21 cellular contexts compared by ENCODE assay signal in the genomic region with DNA sequence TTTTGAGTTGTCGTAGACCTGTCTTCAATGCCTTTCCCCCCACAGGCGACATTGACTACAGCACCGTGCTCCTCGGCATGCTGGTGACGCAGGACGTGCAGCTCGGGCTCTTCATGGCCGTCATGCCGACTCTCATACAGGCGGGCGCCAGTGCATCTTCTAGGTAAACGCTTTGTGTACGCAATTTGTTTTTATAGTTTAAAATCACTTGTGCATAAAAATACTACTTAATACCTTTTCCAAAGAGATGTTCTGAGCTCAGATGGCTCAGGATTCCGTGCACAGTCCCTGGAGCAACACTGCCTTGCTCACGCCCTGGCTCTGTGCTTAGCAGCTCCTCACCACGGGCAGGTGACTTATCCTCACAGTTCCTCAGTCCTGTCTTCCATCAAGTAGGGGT. TPM values are rescaled to one million over a fixed set of nuclear protein-coding genes. Genes with fewer than 3 reads are reported as not detected.
DNase-seq lines count a peak whose midpoint lies in the region; ATAC-seq, FAIRE-seq and TF ChIP-seq lines count a peak whose summit lies in the region.
"Had no signal": no experiment of that assay in that cellular context is flagged by ENCODE, and none has a peak within 500 bp of the region (broad histone marks: within the 10 kb centered on the region; RNA-seq: fewer than 3 reads in every experiment).

No MANE protein-coding gene starts in this region.

- in situ Hi-C loops in Panc1 (cut with HindIII; ENCODE audit: low pct_unique_long_range_greater_than_20kb, low sequenced_read_pairs), result no loop called here

- ATAC-seq in Panc1, result no peak
- ATAC-seq in GM18517 (IDR thresholded peaks at IDR 0.05; ENCODE audit: unreplicated experiment), result no peak
- ATAC-seq: CD8-positive, alpha-beta T cell had no signal

- no peaks in the 10 kb centered on the region for H3K9me3 ChIP-seq in Panc1 (ENCODE audit: control insufficient read depth, insufficient read depth, low read depth, low read length)
- H3K9me3 ChIP-seq in kidney (ENCODE audit: control insufficient read depth in 1 of 2, low read length in 2 of 2), result no peaks in the 10 kb centered on the region
- H3K9me3 ChIP-seq: BLaER1, Caco-2, HAP-1 had no signal

- intact Hi-C loops in Panc1 (cut with micrococcal nuclease; ENCODE audit: unreplicated experiment), result no loop called here
- intact Hi-C loops in kidney (cut with DNase I), result no loop called here
- intact Hi-C loops in posterior vena cava (cut with DNase I), result no loop called here

- CTCF ChIA-PET in Panc1 (lab: Charles Lee), result no interaction called here

- H3K27me3 ChIP-seq in Panc1 (ENCODE audit: control insufficient read depth, insufficient read depth, low read length), result no peaks in the 10 kb centered on the region
- H3K27me3 ChIP-seq: BLaER1 had no signal

- DNase-seq in Panc1 (ENCODE audit: low read depth, low spot score) (no peak), kidney (peak; percentile 41), posterior vena cava (ENCODE audit: low spot score) (peak; percentile 67), activated T-cell treated with anti-CD3 and anti-CD28 coated beads for 4 hours (no peak), NCI-H2227 (lab: John Stamatoyannopoulos, UW; ENCODE audit: unreplicated experiment) (no peak)
- DNase-seq: Caco-2; CD4-positive, CD25-positive, alpha-beta regulatory T cell; CD8-positive, alpha-beta T cell; DMS153; DND-41; GOT3; HFFc6 had no signal

- H3K4me3 ChIP-seq in Panc1 (ENCODE audit: low read depth in 2 of 2, low read length in 2 of 2), result no peak overlapping the region
- H3K4me3 ChIP-seq in kidney (ENCODE audit: low read length in 2 of 2), result no peak overlapping the region
- H3K4me3 ChIP-seq: BLaER1, HAP-1 had no signal

- peaks cover 2% of the 10 kb centered on the region; the same call in 1 of the 2 replicates for H3K36me3 ChIP-seq in Panc1 (ENCODE audit: control insufficient read depth, insufficient read depth, low read length)
- peaks cover 10 to 14% of the 10 kb centered on the region in 2 donors for H3K36me3 ChIP-seq in kidney (ENCODE audit: control insufficient read depth in 1 of 2, insufficient read depth in 2 of 2, low read length in 2 of 2)

- TSS peak; percentile 43 for BruUV-seq in Panc1 (replicated peaks; lab: Mats Ljungman, UMichigan)

- TF ChIP-seq CTCF in Panc1 (IDR thresholded peaks at IDR 0.05), result no peak
- no peak for TF ChIP-seq CTCF in kidney (IDR thresholded peaks at IDR 0.05; ENCODE audit: borderline replicate concordance, extremely low read depth, insufficient read depth)

- H3K27ac ChIP-seq in Panc1 (ENCODE audit: low read length) (no peak overlapping the region), kidney (ENCODE audit: low read depth in 2 of 2, low read length in 2 of 2) (no peak overlapping the region)
- H3K27ac ChIP-seq: 22Rv1, BLaER1, C4-2B had no signal

- FAIRE-seq in kidney (lab: Jason Lieb, UNC), result no peak
- FAIRE-seq: A204.1, G401.6, GM12892, H54 had no signal

- H3K4me1 ChIP-seq in Panc1 (ENCODE audit: control insufficient read depth, insufficient read depth, low read length), result no peaks in the 10 kb centered on the region
- no peaks in the 10 kb centered on the region for H3K4me1 ChIP-seq in kidney (ENCODE audit: control insufficient read depth in 1 of 2, insufficient read depth in 1 of 2, low read depth in 1 of 2, low read length in 2 of 2)
- H3K4me1 ChIP-seq: Caco-2, HAP-1 had no signal

- POLR2A ChIA-PET in Panc1 (lab: Charles Lee), result no interaction called here

- no peak overlapping the region for H3K9ac ChIP-seq in kidney (ENCODE audit: low read length in 2 of 2)
- H3K9ac ChIP-seq: BLaER1 had no signal

RNA-seq across cellular contexts. Expression of a gene that starts 30.1 kb away (rescaled TPM):
- total RNA-seq in Panc1 (2021; ENCODE audit: unreplicated experiment) (22.8 TPM), kidney (19.5 TPM), posterior vena cava (10 to 100 TPM; 12.7 to 16.9 TPM)
- 9.0 TPM for polyA plus RNA-seq in Panc1 (2012; ENCODE audit: insufficient read length)
- polyA plus RNA-seq in kidney (ENCODE audit: insufficient read depth, low read depth, low replicate concordance), result 7.6 TPM

Comparison
In these comparisons a context has a peak if more than half of its experiments do, and no peak if none do; other contexts are left out.
1. DNase-seq: peak in kidney (single experiment) and posterior vena cava (single experiment); none in Panc1 (single experiment), activated T-cell treated with anti-CD3 and anti-CD28 coated beads for 4 hours (single experiment) and NCI-H2227 (single experiment).